ENCODE assay signal across 9 cellular contexts in genomic region chr6:70033781-70034180, GRCh38.
"Had no signal": no experiment of that assay in that cellular context is flagged by ENCODE, and none has a peak within 500 bp of the region (broad histone marks: within the 10 kb centered on the region; RNA-seq: fewer than 3 reads in every experiment).

No MANE protein-coding gene starts in this region.

- FAIRE-seq: H1, H54, K562 had no signal

- DNase-seq: H9, HCEC 1CT, IMR-90, KG1 had no signal

- H3K4me3 ChIP-seq: GM23338, K562 had no signal

- ATAC-seq: GM23338, K562 had no signal

- H3K27ac ChIP-seq: HL-60 had no signal
